In genomic region chr13:46595136-46595917, GRCh38 we compare ENCODE assay signal across 1 cellular context.
TF ChIP-seq lines count a peak whose summit lies in the region.

No MANE protein-coding gene starts in this region.

TF ChIP-seq in HEK293, 187 proteins besides CTCF, POLR2A, EP300 and RAD21 (continued from another document and continues in another):
- TF ChIP-seq RBAK (tag by site-specific recombination; IDR thresholded peaks at IDR 0.05): no peak
- no peak for TF ChIP-seq GLI4 (tag by site-specific recombination; IDR thresholded peaks at IDR 0.05)
- no peak for TF ChIP-seq ZNF214 (tag by site-specific recombination; IDR thresholded peaks at IDR 0.05; ENCODE audit: borderline replicate concordance)
- no peak for TF ChIP-seq ZNF16 (tag by site-specific recombination; IDR thresholded peaks at IDR 0.05; ENCODE audit: low read depth)
- TF ChIP-seq ZNF621 (tag by site-specific recombination; IDR thresholded peaks at IDR 0.05): no peak
- no peak for TF ChIP-seq ZNF391 (tag by site-specific recombination; IDR thresholded peaks at IDR 0.05; ENCODE audit: borderline replicate concordance, low read depth)
- TF ChIP-seq HOXC10 (CRISPR knock-in tag; IDR thresholded peaks at IDR 0.05): no peak
- TF ChIP-seq ZSCAN30 (tag by site-specific recombination; IDR thresholded peaks at IDR 0.05): no peak
- TF ChIP-seq KLF7 (tag by site-specific recombination; IDR thresholded peaks at IDR 0.05; ENCODE audit: borderline replicate concordance): no peak
- TF ChIP-seq ZNF624 (tag by site-specific recombination; IDR thresholded peaks at IDR 0.05): no peak
- TF ChIP-seq PRDM4 (tag by site-specific recombination; IDR thresholded peaks at IDR 0.05): no peak
- no peak for TF ChIP-seq KLF1 (tag by site-specific recombination; IDR thresholded peaks at IDR 0.05)
- no peak for TF ChIP-seq ZNF544 (tag by site-specific recombination; IDR thresholded peaks at IDR 0.05)
- peak; percentile 79 for TF ChIP-seq ZBTB17 (tag by site-specific recombination; IDR thresholded peaks at IDR 0.05)
- no peak for TF ChIP-seq ZNF837 (tag by site-specific recombination; IDR thresholded peaks at IDR 0.05)
- TF ChIP-seq ZNF600 (tag by site-specific recombination; IDR thresholded peaks at IDR 0.05): peak; percentile 90
- no peak for TF ChIP-seq OVOL3 (tag by site-specific recombination; IDR thresholded peaks at IDR 0.05)
- no peak for TF ChIP-seq MZF1 (tag by site-specific recombination; IDR thresholded peaks at IDR 0.05; ENCODE audit: borderline replicate concordance)
- TF ChIP-seq ZNF558 (tag by site-specific recombination; IDR thresholded peaks at IDR 0.05): no peak
- TF ChIP-seq ZNF629 (tag by site-specific recombination; IDR thresholded peaks at IDR 0.05): peak; percentile 87
- no peak for TF ChIP-seq ZBTB20 (tag by site-specific recombination; IDR thresholded peaks at IDR 0.05)
- no peak for TF ChIP-seq ZNF521 (tag by site-specific recombination; IDR thresholded peaks at IDR 0.05)
- no peak for TF ChIP-seq GLIS2 (tag by site-specific recombination; IDR thresholded peaks at IDR 0.05)
- TF ChIP-seq ZNF398 (tag by site-specific recombination; IDR thresholded peaks at IDR 0.05): no peak
- no peak for TF ChIP-seq ZNF211 (tag by site-specific recombination; IDR thresholded peaks at IDR 0.05; ENCODE audit: low read depth)
- TF ChIP-seq ZNF221 (tag by site-specific recombination; IDR thresholded peaks at IDR 0.05; ENCODE audit: borderline replicate concordance): no peak
- no peak for TF ChIP-seq ZNF571 (tag by site-specific recombination; IDR thresholded peaks at IDR 0.05)
- TF ChIP-seq HIC1 (tag by site-specific recombination; IDR thresholded peaks at IDR 0.05): no peak
- no peak for TF ChIP-seq ZNF202 (tag by site-specific recombination; IDR thresholded peaks at IDR 0.05; ENCODE audit: borderline replicate concordance)
- TF ChIP-seq ZNF501 (tag by site-specific recombination; IDR thresholded peaks at IDR 0.05): no peak
- peak; percentile 21; the same call in 1 of the 2 replicates for TF ChIP-seq ZBTB21 (tag by site-specific recombination; IDR thresholded peaks at IDR 0.05)
- TF ChIP-seq PRDM6 (tag by site-specific recombination; IDR thresholded peaks at IDR 0.05): peak; percentile 61
- no peak for TF ChIP-seq ZBTB49 (tag by site-specific recombination; IDR thresholded peaks at IDR 0.05; ENCODE audit: low read depth)
- no peak for TF ChIP-seq ZNF350 (tag by site-specific recombination; IDR thresholded peaks at IDR 0.05)
- no peak for TF ChIP-seq ZNF433 (tag by site-specific recombination; IDR thresholded peaks at IDR 0.05; ENCODE audit: low read depth)
- peak; percentile 29; the same call in 1 of the 2 replicates for TF ChIP-seq ZIC2 (tag by site-specific recombination; IDR thresholded peaks at IDR 0.05)
- no peak for TF ChIP-seq BCL6B (tag by site-specific recombination; IDR thresholded peaks at IDR 0.05)
- no peak for TF ChIP-seq ZNF223 (tag by site-specific recombination; IDR thresholded peaks at IDR 0.05)
- TF ChIP-seq ZNF2 (tag by site-specific recombination; IDR thresholded peaks at IDR 0.05): no peak
- TF ChIP-seq ZNF37A (tag by site-specific recombination; IDR thresholded peaks at IDR 0.05): no peak
- no peak for TF ChIP-seq ZNF555 (tag by site-specific recombination; conservative IDR thresholded peaks at IDR 0.05)
- TF ChIP-seq ZNF777 (tag by site-specific recombination; IDR thresholded peaks at IDR 0.05; ENCODE audit: borderline replicate concordance): no peak
- TF ChIP-seq KLF8 (tag by site-specific recombination; IDR thresholded peaks at IDR 0.05): no peak
- TF ChIP-seq ZNF639 (tag by site-specific recombination; IDR thresholded peaks at IDR 0.05): no peak
- no peak for TF ChIP-seq ZSCAN18 (tag by site-specific recombination; IDR thresholded peaks at IDR 0.05)
- no peak for TF ChIP-seq ZNF274 (IDR thresholded peaks at IDR 0.05; ENCODE audit: low read length)
- TF ChIP-seq ZNF274 (tag by site-specific recombination; IDR thresholded peaks at IDR 0.05; ENCODE audit: borderline replicate concordance): no peak
